1 cellular context compared by ENCODE assay signal in genomic region chr22:43150731-43151206, GRCh38.
TF ChIP-seq lines count a peak whose summit lies in the region.

No MANE protein-coding gene starts in this region.

TF ChIP-seq in WTC11, 78 proteins besides CTCF, POLR2A, EP300 and RAD21 (continued from another document):
- TF ChIP-seq ARID4B (CRISPR knock-in tag; IDR thresholded peaks at IDR 0.05; ENCODE audit: borderline replicate concordance) (no peak), AR (CRISPR knock-in tag; IDR thresholded peaks at IDR 0.05) (no peak)
TF ChIP-seq in WTC11: peak in this region for 3.
